In genomic region chr17:76671123-76671911, GRCh38 we compare ENCODE assay signal across 8 cellular contexts. TPM values are rescaled to one million over a fixed set of nuclear protein-coding genes. Genes with fewer than 3 reads are reported as not detected.
DNase-seq lines count a peak whose midpoint lies in the region; ATAC-seq, FAIRE-seq and TF ChIP-seq lines count a peak whose summit lies in the region.

No MANE protein-coding gene starts in this region.

- peak overlapping the region; percentile 86 to 97 (median 93) for H3K4me3 Mint-ChIP-seq in naive thymus-derived CD8-positive, alpha-beta T cell
- H3K4me3 Mint-ChIP-seq in stimulated activated naive B cell treated with anti-CD40 and anti-IgM and Interleukin-4, amounts not matched to agents 10 μg/mL and 1 μg/mL and 100 μg/mL, for 72 hours, result peak overlapping the region; percentile 88 to 89

- peak; percentile 95 to 98 for ATAC-seq in naive thymus-derived CD8-positive, alpha-beta T cell
- peak; percentile 99 for ATAC-seq in stimulated activated naive B cell treated with anti-CD40 and anti-IgM and Interleukin-4, amounts not matched to agents 10 μg/mL and 1 μg/mL and 100 μg/mL, for 72 hours (replicated peaks)

- peak overlapping the region; percentile 80 for H3K27ac ChIP-seq in RWPE1

- H3K4me1 Mint-ChIP-seq in naive thymus-derived CD8-positive, alpha-beta T cell, result peaks cover 20 to 54% (median 42%) of the 10 kb centered on the region in 4 donors
- peaks cover 12 to 20% of the 10 kb centered on the region in 2 donors for H3K4me1 Mint-ChIP-seq in stimulated activated naive B cell treated with anti-CD40 and anti-IgM and Interleukin-4, amounts not matched to agents 10 μg/mL and 1 μg/mL and 100 μg/mL, for 72 hours

- TF ChIP-seq POLR2A in H54 (IDR thresholded peaks at IDR 0.05; ENCODE audit: low read depth, low read length), result peak; percentile 45

- CTCF ChIA-PET in RWPE1 (lab: Yijun Ruan, JAX), result interaction anchor here (0.7 to 1.4 kb wide), 5 partner anchors 10 to 149 kb away, joined by 3 to 6 read pairs (median 3); no protein-coding TSS in a partner anchor

- H3K36me3 Mint-ChIP-seq in naive thymus-derived CD8-positive, alpha-beta T cell, result no peaks in the 10 kb centered on the region
- no peaks in the 10 kb centered on the region for H3K36me3 Mint-ChIP-seq in stimulated activated naive B cell treated with anti-CD40 and anti-IgM and Interleukin-4, amounts not matched to agents 10 μg/mL and 1 μg/mL and 100 μg/mL, for 72 hours

- FAIRE-seq in H54 (lab: Jason Lieb, UNC), result no peak

- H3K27ac Mint-ChIP-seq in naive thymus-derived CD8-positive, alpha-beta T cell, result peak overlapping the region; percentile 95 to 99 (median 98)
- peak overlapping the region; percentile 97 for H3K27ac Mint-ChIP-seq in stimulated activated naive B cell treated with anti-CD40 and anti-IgM and Interleukin-4, amounts not matched to agents 10 μg/mL and 1 μg/mL and 100 μg/mL, for 72 hours

- peaks cover 0 to 1% (median 0%) of the 10 kb centered on the region in 5 donors for H3K27me3 Mint-ChIP-seq in naive thymus-derived CD8-positive, alpha-beta T cell
- H3K27me3 Mint-ChIP-seq in stimulated activated naive B cell treated with anti-CD40 and anti-IgM and Interleukin-4, amounts not matched to agents 10 μg/mL and 1 μg/mL and 100 μg/mL, for 72 hours, result peaks cover 3 to 12% of the 10 kb centered on the region in 2 donors

- POLR2A ChIA-PET in RWPE1 (lab: Yijun Ruan, JAX; ENCODE audit: low non-redundant PET), result interaction anchor here (0.5 to 0.9 kb wide), 4 partner anchors 29 to 114 kb away, joined by 3 read pairs; partner anchors contain the start of genes JMJD6 and METTL23
- POLR2A ChIA-PET in naive thymus-derived CD8-positive, alpha-beta T cell (lab: Charles Lee), result interaction anchor here (0.6 to 3.6 kb wide), 30 partner anchors 8 to 504 kb away, joined by 3 to 26 read pairs (median 4); partner anchors contain the start of genes JMJD6, METTL23, MFSD11 and PRCD

- TF ChIP-seq CTCF in RWPE1 (conservative IDR thresholded peaks at IDR 0.05; ENCODE audit: low read depth), result no peak

- H3K9me3 Mint-ChIP-seq in naive thymus-derived CD8-positive, alpha-beta T cell, result no peaks in the 10 kb centered on the region
- H3K9me3 Mint-ChIP-seq in stimulated activated naive B cell treated with anti-CD40 and anti-IgM and Interleukin-4, amounts not matched to agents 10 μg/mL and 1 μg/mL and 100 μg/mL, for 72 hours, result peaks cover 1 to 3% of the 10 kb centered on the region in 2 donors

- DNase-seq in EL, result peak; percentile 100
- DNase-seq in H54 (ENCODE audit: insufficient read length, low spot score), result peak; percentile 96
- DNase-seq in LoVo (ENCODE audit: low spot score), result peak; percentile 99
- DNase-seq in RWPE1 (ENCODE audit: low spot score), result peak; percentile 100
- peak; percentile 99 for DNase-seq in activated T-helper 9 cell treated with anti-CD3 and anti-CD28 coated beads, Interleukin-2, amount 50 U/mL, for 16 hours (ENCODE audit: low read depth)
- peak; percentile 100 for DNase-seq in fibroblast of peridontal ligament (ENCODE audit: extremely low read depth)
- peak; percentile 92 to 100 (median 98) for DNase-seq in naive thymus-derived CD8-positive, alpha-beta T cell
- peak; percentile 99 for DNase-seq in stimulated activated naive B cell treated with anti-CD40 and anti-IgM and Interleukin-4, amounts not matched to agents 10 μg/mL and 1 μg/mL and 100 μg/mL, for 72 hours

RNA-seq across cellular contexts. Expression of gene ST6GALNAC1, which starts 27.8 kb away (rescaled TPM):
- total RNA-seq in naive thymus-derived CD8-positive, alpha-beta T cell, result not detected
- under 1 TPM in 2 of 3 donors, not detected in 1; 0.07 to 0.52 TPM for polyA plus RNA-seq in naive thymus-derived CD8-positive, alpha-beta T cell

RNA-seq across cellular contexts. Expression of gene MXRA7, which starts 39.4 kb away (rescaled TPM):
- total RNA-seq in naive thymus-derived CD8-positive, alpha-beta T cell, result 10 to 100 TPM; 13.9 to 16.3 TPM
- polyA plus RNA-seq in naive thymus-derived CD8-positive, alpha-beta T cell, result 10 to 100 TPM in 1 of 3 donors, 1 to 10 TPM in 2; 2.2 to 25.3 (median 5.4) TPM

RNA-seq across cellular contexts. Expression of gene JMJD6, which starts 55.1 kb away (rescaled TPM):
- total RNA-seq in naive thymus-derived CD8-positive, alpha-beta T cell, result 10 to 100 TPM; 36.6 to 37.8 TPM
- polyA plus RNA-seq in naive thymus-derived CD8-positive, alpha-beta T cell, result 10 to 100 TPM; 10.2 to 34.2 (median 14.4) TPM

RNA-seq across cellular contexts. Expression of gene METTL23, which starts 55.3 kb away (rescaled TPM):
- 10 to 100 TPM; 86.2 to 86.9 TPM for total RNA-seq in naive thymus-derived CD8-positive, alpha-beta T cell
- 100 to 1,000 TPM; 140 to 154 (median 146) TPM for polyA plus RNA-seq in naive thymus-derived CD8-positive, alpha-beta T cell

Comparison
In these comparisons a context has a peak if more than half of its experiments do, and no peak if none do; other contexts are left out.
1. Peak in every context shown above with its lines: DNase-seq, ATAC-seq and H3K27ac ChIP-seq.